23 cellular contexts compared by ENCODE assay signal in the genomic region with DNA sequence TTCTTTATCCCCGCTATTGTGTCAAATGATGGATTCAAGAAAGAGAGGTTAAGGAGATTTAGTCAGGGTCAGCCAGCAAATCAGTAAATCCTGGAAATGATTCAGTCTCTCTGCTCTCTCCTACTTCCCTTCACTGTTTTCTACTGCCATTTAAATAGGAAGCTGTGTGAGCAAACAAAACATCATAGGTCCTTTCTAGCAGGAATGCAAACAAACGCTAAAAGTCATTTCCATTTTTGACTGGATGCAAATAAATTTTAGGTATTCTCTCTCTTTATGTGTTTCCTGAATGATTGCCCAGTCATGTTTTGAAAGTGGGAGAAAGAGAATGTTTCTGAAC.
DNase-seq lines count a peak whose midpoint lies in the region; ATAC-seq lines count a peak whose summit lies in the region.
"Had no signal": no experiment of that assay in that cellular context is flagged by ENCODE, and none has a peak within 500 bp of the region (broad histone marks: within the 10 kb centered on the region; RNA-seq: fewer than 3 reads in every experiment).

No MANE protein-coding gene starts in this region.

- no CpG with 5 or more reads among the region's 2 CpGs for WGBS in mesodermal cell (ENCODE audit: insufficient coverage in 2 of 2), 2 experiments

- peak overlapping the region; percentile 41 for H3K27ac ChIP-seq in mesodermal cell (ENCODE audit: low read depth, low read length, severe bottlenecking)
- H3K27ac ChIP-seq: PC-9, sigmoid colon, SJSA1 had no signal

- intact Hi-C loops in posterior cingulate gyrus (cut with DNase I): no loop called here

- DNase-seq in NCI-H146 (lab: John Stamatoyannopoulos, UW): peak; percentile 43
- no peak for DNase-seq in NCI-H146 treated with DMSO at 0.1 percent for 48 hours (lab: John Stamatoyannopoulos, UW; ENCODE audit: unreplicated experiment)
- peak; percentile 52 for DNase-seq in dermis blood vessel endothelial cell
- no peak for DNase-seq in posterior cingulate gyrus
- no peak for DNase-seq in activated CD4-positive, alpha-beta T cell treated with anti-CD3 and anti-CD28 coated beads, Interleukin-2, amount 50 U/mL, for 1 hour
- DNase-seq in stimulated activated CD4-positive, alpha-beta T cell treated with anti-CD3 and anti-CD28 coated beads, Interleukin-1b, Interleukin-23, amount 100 ng/mL, for 48 hours: no peak
- DNase-seq: activated CD8-positive, alpha-beta memory T cell treated with anti-CD3 and anti-CD28 coated beads, Interleukin-2, amount 10 ng/mL, durations not matched to agents 7 days and 5 days; activated effector memory CD4-positive, alpha-beta T cell treated with Interleukin-2 at 50 U/mL for 16 hours; CD4-positive, CD25-positive, alpha-beta regulatory T cell; DMS79 treated with DMSO at 0.1 percent for 48 hours; effector CD8-positive, alpha-beta T cell; hypothalamus; KBM-7; left cardiac atrium; NCI-H1436; NCI-H446 treated with DMSO at 0.1 percent for 48 hours; PC-9; sigmoid colon; stimulated activated CD4-positive, alpha-beta T cell treated with anti-CD3 and anti-CD28 coated beads, Interleukin-2, amount 100 ng/mL, for 24 hours had no signal

- H3K36me3 ChIP-seq in mesodermal cell (ENCODE audit: control insufficient read depth, insufficient read depth, low read length): no peaks in the 10 kb centered on the region
- H3K36me3 ChIP-seq: sigmoid colon, SJSA1 had no signal

- H3K9me3 ChIP-seq in mesodermal cell (ENCODE audit: control insufficient read depth, low read length): no peaks in the 10 kb centered on the region
- H3K9me3 ChIP-seq: sigmoid colon, SJSA1 had no signal

- ATAC-seq in HG03280 (IDR thresholded peaks at IDR 0.05; ENCODE audit: unreplicated experiment): peak; percentile 12
- ATAC-seq: activated CD4-positive, CD25-positive, alpha-beta regulatory T cell treated with anti-CD3 and anti-CD28 coated beads, Interleukin-2, amount 50 U/mL, for 24 hours; activated CD8-positive, alpha-beta memory T cell treated with anti-CD3 and anti-CD28 coated beads, Interleukin-2, amount 10 ng/mL, durations not matched to agents 7 days and 5 days; left cardiac atrium had no signal

- H3K4me1 ChIP-seq in mesodermal cell (ENCODE audit: control insufficient read depth, insufficient read depth, low read length, poor library complexity, severe bottlenecking): peaks cover 7% of the 10 kb centered on the region
- H3K4me1 ChIP-seq: sigmoid colon, SJSA1 had no signal

- H3K4me3 ChIP-seq in mesodermal cell (ENCODE audit: extremely low read depth, insufficient read depth, low read length, poor library complexity, severe bottlenecking): no peak overlapping the region
- H3K4me3 ChIP-seq: PC-9, sigmoid colon, SJSA1 had no signal

Comparison
In these comparisons a context has a peak if more than half of its experiments do, and no peak if none do; other contexts are left out.
1. DNase-seq: peak in NCI-H146 (single experiment) and dermis blood vessel endothelial cell (single experiment); none in NCI-H146 treated with DMSO at 0.1 percent for 48 hours (single experiment), posterior cingulate gyrus (0 of 10), activated CD4-positive, alpha-beta T cell treated with anti-CD3 and anti-CD28 coated beads, Interleukin-2, amount 50 U/mL, for 1 hour (single experiment) and stimulated activated CD4-positive, alpha-beta T cell treated with anti-CD3 and anti-CD28 coated beads, Interleukin-1b, Interleukin-23, amount 100 ng/mL, for 48 hours (single experiment).